Comparison of ENCODE assay signal across 12 cellular contexts in the genomic region with DNA sequence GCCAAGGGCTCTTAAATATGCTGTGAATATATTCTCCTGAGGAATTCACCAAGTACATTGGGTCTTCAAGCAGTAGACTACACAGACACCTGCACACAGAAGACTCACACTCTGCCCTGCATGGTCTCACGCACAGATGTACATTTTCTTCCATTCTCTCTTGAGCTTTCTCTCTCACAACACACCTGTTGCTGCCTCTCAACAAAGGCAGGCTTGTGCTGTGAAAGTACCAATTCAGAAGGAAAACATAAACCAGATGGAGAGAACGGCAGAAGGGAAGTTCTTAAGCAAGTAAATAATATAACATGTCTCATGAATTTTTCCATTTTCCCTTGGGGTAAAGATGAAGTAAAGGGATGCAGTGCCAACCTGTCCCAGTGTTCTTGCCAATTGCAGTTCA.
"Had no signal": no experiment of that assay in that cellular context is flagged by ENCODE, and none has a peak within 500 bp of the region (broad histone marks: within the 10 kb centered on the region; RNA-seq: fewer than 3 reads in every experiment).

No MANE protein-coding gene starts in this region.

- H3K27ac Mint-ChIP-seq: neural progenitor cell; T-helper 2 cell treated with Interferon-gamma antibody and Interleukin-4, amounts not matched to agents 5 μg/mL and 100 μg/mL, for 36 hours had no signal

- H3K4me3 Mint-ChIP-seq: neural progenitor cell; T-helper 2 cell treated with Interferon-gamma antibody and Interleukin-4, amounts not matched to agents 5 μg/mL and 100 μg/mL, for 36 hours had no signal

- DNase-seq: activated naive CD4-positive, alpha-beta T cell treated with anti-CD3 and anti-CD28 coated beads, Interleukin-2, amount 50 U/mL, for 16 hours; colonic mucosa; left colon; midbrain; ovary; stimulated activated CD4-positive, alpha-beta T cell treated with anti-CD3 and anti-CD28 coated beads, Interleukin-4, amount 100 ng/mL, for 1 hour; stimulated activated naive CD4-positive, alpha-beta T cell; transverse colon had no signal

- ATAC-seq: activated CD4-positive, CD25-positive, alpha-beta regulatory T cell treated with anti-CD3 and anti-CD28 coated beads, Interleukin-2, amount 50 U/mL, for 24 hours; esophagus mucosa; left colon had no signal

- H3K9me3 Mint-ChIP-seq: neural progenitor cell had no signal

- H3K36me3 Mint-ChIP-seq: neural progenitor cell had no signal

- H3K4me1 Mint-ChIP-seq: neural progenitor cell had no signal
